Comparison of ENCODE assay signal across 13 cellular contexts in the genomic region with DNA sequence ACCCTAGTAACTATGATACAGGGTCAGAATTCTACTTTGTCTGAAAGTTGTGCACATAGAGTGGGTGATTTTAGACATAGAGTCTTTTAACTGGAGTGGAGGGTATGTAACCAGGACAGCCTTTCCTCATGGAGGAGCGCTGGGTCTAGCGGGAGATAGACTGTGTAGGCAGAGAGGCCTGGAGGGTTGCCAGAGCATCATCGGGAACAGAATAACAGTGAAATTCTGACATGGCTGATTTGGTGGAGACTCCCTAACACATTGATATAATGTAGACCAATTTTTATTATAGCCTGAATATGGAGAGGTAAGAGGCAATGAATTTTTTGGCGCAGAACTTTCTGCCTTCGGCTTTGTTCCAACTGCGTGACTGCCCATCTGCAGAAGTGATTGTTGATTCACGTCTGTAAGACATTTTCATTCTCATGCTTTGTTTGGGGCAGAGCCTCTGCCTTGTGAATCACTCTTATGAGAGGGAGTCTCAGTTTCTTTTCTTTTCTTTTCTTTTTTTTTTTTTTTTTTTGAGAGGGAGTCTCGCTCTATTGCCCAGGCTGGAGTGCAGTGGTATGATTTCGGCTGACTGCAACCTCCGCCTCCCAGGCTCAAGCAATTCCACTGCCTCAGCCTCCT. TPM values are rescaled to one million over a fixed set of nuclear protein-coding genes. Genes with fewer than 3 reads are reported as not detected.
DNase-seq lines count a peak whose midpoint lies in the region; ATAC-seq and TF ChIP-seq lines count a peak whose summit lies in the region.
"Had no signal": no experiment of that assay in that cellular context is flagged by ENCODE, and none has a peak within 500 bp of the region (broad histone marks: within the 10 kb centered on the region; RNA-seq: fewer than 3 reads in every experiment).

No MANE protein-coding gene starts in this region.

- no peak for DNase-seq in stimulated activated naive CD8-positive, alpha-beta T cell treated with anti-CD3 and anti-CD28 coated beads, Interleukin-15, Interleukin-2, amounts not matched to agents 100 U/mL and 50 U/mL, for 24 hours
- DNase-seq in cardiac fibroblast (ENCODE audit: low read depth in 2 of 2) = peak; percentile 42 to 67
- DNase-seq in midbrain (lab: John Stamatoyannopoulos, UW) = peak; percentile 20
- DNase-seq in NCI-H69 (lab: John Stamatoyannopoulos, UW) = no peak
- no peak for DNase-seq in ACHN
- DNase-seq in Peyer's patch = no peak
- DNase-seq in putamen (ENCODE audit: low spot score) = no peak
- DNase-seq: kidney glomerular epithelial cell, NCI-H510A, SIG-M5, upper lobe of right lung had no signal

- H3K27ac Mint-ChIP-seq in stimulated activated naive CD8-positive, alpha-beta T cell treated with anti-CD3 and anti-CD28 coated beads, Interleukin-15, Interleukin-2, amounts not matched to agents 100 ng/mL and 50 ng/mL, for 24 hours = peak overlapping the region; percentile 57

- no peak overlapping the region for H3K4me3 Mint-ChIP-seq in stimulated activated naive CD8-positive, alpha-beta T cell treated with anti-CD3 and anti-CD28 coated beads, Interleukin-15, Interleukin-2, amounts not matched to agents 100 ng/mL and 50 ng/mL, for 24 hours

- peaks cover 0 to 37% (median 2%) of the 10 kb centered on the region in 4 donors for H3K4me1 ChIP-seq in Peyer's patch

- no peaks in the 10 kb centered on the region for H3K36me3 ChIP-seq in Peyer's patch
- H3K36me3 ChIP-seq: ovary, upper lobe of right lung had no signal

- peaks cover 3% of the 10 kb centered on the region for H3K36me3 Mint-ChIP-seq in stimulated activated naive CD8-positive, alpha-beta T cell treated with anti-CD3 and anti-CD28 coated beads, Interleukin-15, Interleukin-2, amounts not matched to agents 100 ng/mL and 50 ng/mL, for 24 hours (ENCODE audit: low read depth)

- H3K27me3 Mint-ChIP-seq in stimulated activated naive CD8-positive, alpha-beta T cell treated with anti-CD3 and anti-CD28 coated beads, Interleukin-15, Interleukin-2, amounts not matched to agents 100 ng/mL and 50 ng/mL, for 24 hours = no peaks in the 10 kb centered on the region

- ATAC-seq in stimulated activated naive CD8-positive, alpha-beta T cell treated with anti-CD3 and anti-CD28 coated beads, Interleukin-15, Interleukin-2, amounts not matched to agents 100 U/mL and 50 U/mL, for 24 hours = no peak
- ATAC-seq: upper lobe of right lung had no signal

- H3K27ac ChIP-seq in Peyer's patch = no peak overlapping the region
- H3K27ac ChIP-seq: ovary, upper lobe of right lung had no signal

- TF ChIP-seq POLR2A in Peyer's patch (IDR thresholded peaks at IDR 0.05) = no peak

- H3K27me3 ChIP-seq in Peyer's patch = no peaks in the 10 kb centered on the region
- H3K27me3 ChIP-seq: ovary, upper lobe of right lung had no signal

- H3K4me3 ChIP-seq in cardiac fibroblast (replicated peaks in 1 of 2; ENCODE audit: low read depth in 2 of 2, low read length in 2 of 2) (no peak overlapping the region), Peyer's patch (no peak overlapping the region)
- H3K4me3 ChIP-seq: ovary, upper lobe of right lung had no signal

- in situ Hi-C loops in ACHN (cut with HindIII; ENCODE audit: low pct_ligation_motif_present, low pct_unique_long_range_greater_than_20kb, low sequenced_read_pairs) = no loop called here

- no peak for TF ChIP-seq CTCF in cardiac fibroblast (IDR thresholded peaks at IDR 0.05; ENCODE audit: low read depth, low read length)
- TF ChIP-seq CTCF in Peyer's patch (IDR thresholded peaks at IDR 0.05) = no peak

- H3K9me3 ChIP-seq in Peyer's patch = no peaks in the 10 kb centered on the region
- H3K9me3 ChIP-seq: ovary, upper lobe of right lung had no signal

- H3K9me3 Mint-ChIP-seq in stimulated activated naive CD8-positive, alpha-beta T cell treated with anti-CD3 and anti-CD28 coated beads, Interleukin-15, Interleukin-2, amounts not matched to agents 100 ng/mL and 50 ng/mL, for 24 hours = no peaks in the 10 kb centered on the region

- peaks cover 52% of the 10 kb centered on the region for H3K4me1 Mint-ChIP-seq in stimulated activated naive CD8-positive, alpha-beta T cell treated with anti-CD3 and anti-CD28 coated beads, Interleukin-15, Interleukin-2, amounts not matched to agents 100 ng/mL and 50 ng/mL, for 24 hours (ENCODE audit: low read depth)

RNA-seq across cellular contexts. Expression of gene LPP, which starts 16.0 kb away (rescaled TPM):
- total RNA-seq in Peyer's patch = 100 to 1,000 TPM; 109 to 170 (median 132) TPM

Comparison
In these comparisons a context has a peak if more than half of its experiments do, and no peak if none do; other contexts are left out.
1. DNase-seq: peak in cardiac fibroblast (2 of 2) and midbrain (single experiment); none in stimulated activated naive CD8-positive, alpha-beta T cell treated with anti-CD3 and anti-CD28 coated beads, Interleukin-15, Interleukin-2, amounts not matched to agents 100 U/mL and 50 U/mL, for 24 hours (single experiment), NCI-H69 (single experiment), ACHN (single experiment), Peyer's patch (0 of 3) and putamen (single experiment).